Comparison of ENCODE assay signal across 4 cellular contexts in the genomic region with DNA sequence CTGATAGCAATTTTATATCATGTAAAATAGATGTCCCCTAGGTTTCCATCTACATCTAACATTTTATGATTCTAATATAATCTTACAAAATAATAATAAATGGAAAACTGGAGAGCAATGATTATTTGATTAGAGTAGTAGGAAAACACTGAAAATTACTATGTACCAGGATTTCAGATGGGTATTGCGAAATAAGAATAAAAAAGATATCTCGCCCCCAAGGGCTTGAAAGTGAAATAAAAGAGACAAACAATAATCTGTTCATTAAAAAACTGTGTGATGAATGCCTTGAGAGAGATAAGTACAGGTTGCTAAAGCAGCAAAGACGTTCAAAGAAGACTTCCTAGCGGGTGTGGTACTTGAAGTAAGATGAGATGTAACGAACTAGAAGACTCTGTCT.
TF ChIP-seq lines count a peak whose summit lies in the region.
"Not testable (repeated sequence)": the region's sequence is repeated elsewhere in the genome, so short reads cannot be mapped to it uniquely, and the experiment has no call there.

No MANE protein-coding gene starts in this region.

TF ChIP-seq in IMR-90, 13 proteins besides CTCF, POLR2A, EP300 and RAD21:
- peak; percentile 32; the same call in 1 of the 2 replicates for TF ChIP-seq CEBPB (IDR thresholded peaks at IDR 0.05; ENCODE audit: low read depth, low read length)

TF ChIP-seq in K562, 482 proteins besides CTCF, POLR2A, EP300 and RAD21:
- TF ChIP-seq CEBPB (tag; IDR thresholded peaks at IDR 0.05) (peak; percentile 87), CEBPG (tag; conservative IDR thresholded peaks at IDR 0.05 in 1 of 2, IDR thresholded peaks at IDR 0.05 in 1 of 2) (peak in 1 of 2 experiments; percentile 91; a peak in 2 of 4 replicates)
- TF ChIP-seq CEBPG (CRISPR knock-in tag; IDR thresholded peaks at IDR 0.05), result not testable (repeated sequence)

TF ChIP-seq in H1, 55 proteins besides CTCF, POLR2A, EP300 and RAD21:
- TF ChIP-seq CEBPB (IDR thresholded peaks at IDR 0.05; ENCODE audit: low read depth, low read length), result peak; percentile 9; the same call in 1 of the 2 replicates

TF ChIP-seq in HepG2, 621 proteins besides CTCF, POLR2A, EP300 and RAD21:
- TF ChIP-seq CEBPB (IDR thresholded peaks at IDR 0.05; ENCODE audit: borderline replicate concordance, low read depth, low read length), result peak; percentile 20; the same call in 1 of the 2 replicates
